1 cellular context compared by ENCODE assay signal in genomic region chr14:28651148-28651547, GRCh38.
TF ChIP-seq lines count a peak whose summit lies in the region.

No MANE protein-coding gene starts in this region.

TF ChIP-seq in GM23338, 12 proteins besides CTCF, POLR2A, EP300 and RAD21 (continued from another document):
- TF ChIP-seq ZNF462 (CRISPR knock-in tag; IDR thresholded peaks at IDR 0.05) (no peak), JUNB (IDR thresholded peaks at IDR 0.05; ENCODE audit: unreplicated experiment) (no peak), CREB1 (CRISPR knock-in tag; IDR thresholded peaks at IDR 0.05; ENCODE audit: low read depth) (no peak), POLR2AphosphoS5 (IDR thresholded peaks at IDR 0.05; ENCODE audit: low read depth) (no peak), STAT1 (IDR thresholded peaks at IDR 0.05; ENCODE audit: unreplicated experiment) (no peak), ETS1 (IDR thresholded peaks at IDR 0.05) (no peak), ZNF331 (CRISPR knock-in tag; IDR thresholded peaks at IDR 0.05; ENCODE audit: low read depth) (no peak), NANOG (IDR thresholded peaks at IDR 0.05; ENCODE audit: borderline replicate concordance) (no peak), REST (IDR thresholded peaks at IDR 0.05; ENCODE audit: unreplicated experiment) (no peak), EZH2phosphoT487 (IDR thresholded peaks at IDR 0.05; ENCODE audit: unreplicated experiment) (no peak)
TF ChIP-seq in GM23338: peak in this region for 0.
